Comparison of ENCODE assay signal across 1 cellular context in genomic region chr11:125887373-125888324, GRCh38.
TF ChIP-seq lines count a peak whose summit lies in the region.

Gene HYLS1, plus strand, starts transcription at chr11:125887668. Its CDS starts 11,701 bp downstream, at chr11:125899369.

TF ChIP-seq in HepG2, 621 proteins besides CTCF, POLR2A, EP300 and RAD21 (continued from another document):
- peak; percentile 56; the same call in 1 of the 2 replicates for TF ChIP-seq ZNF607 (CRISPR knock-in tag; IDR thresholded peaks at IDR 0.05; ENCODE audit: borderline replicate concordance)
- TF ChIP-seq MAF1 (CRISPR knock-in tag; IDR thresholded peaks at IDR 0.05; ENCODE audit: borderline replicate concordance): no peak
- TF ChIP-seq TAF1 (CRISPR knock-in tag; IDR thresholded peaks at IDR 0.05): peak; percentile 74
- no peak for TF ChIP-seq CREM (IDR thresholded peaks at IDR 0.05)
- no peak for TF ChIP-seq CREM (CRISPR knock-in tag; IDR thresholded peaks at IDR 0.05)
- no peak for TF ChIP-seq HNF4G (IDR thresholded peaks at IDR 0.05; ENCODE audit: borderline replicate concordance, low read depth, low read length)
- TF ChIP-seq HNF4G (CRISPR knock-in tag; IDR thresholded peaks at IDR 0.05; ENCODE audit: borderline replicate concordance, low read depth): no peak
- no peak for TF ChIP-seq FUBP1 (CRISPR knock-in tag; IDR thresholded peaks at IDR 0.05; ENCODE audit: borderline replicate concordance)
- peak; percentile 62; the same call in 1 of the 2 replicates for TF ChIP-seq REXO4 (CRISPR knock-in tag; IDR thresholded peaks at IDR 0.05; ENCODE audit: borderline replicate concordance)
- TF ChIP-seq MED8 (CRISPR knock-in tag; IDR thresholded peaks at IDR 0.05; ENCODE audit: insufficient replicate concordance): peak; percentile 26
- no peak for TF ChIP-seq HOXA7 (CRISPR knock-in tag; IDR thresholded peaks at IDR 0.05)
- TF ChIP-seq ZSCAN30 (CRISPR knock-in tag; IDR thresholded peaks at IDR 0.05): no peak
- no peak for TF ChIP-seq ZNF451 (CRISPR knock-in tag; IDR thresholded peaks at IDR 0.05)
- TF ChIP-seq MAFG (CRISPR knock-in tag; IDR thresholded peaks at IDR 0.05): no peak
- peak; percentile 24; the same call in 1 of the 2 replicates for TF ChIP-seq TFDP2 (CRISPR knock-in tag; IDR thresholded peaks at IDR 0.05)
- TF ChIP-seq ZNF281 (CRISPR knock-in tag; IDR thresholded peaks at IDR 0.05; ENCODE audit: borderline replicate concordance): no peak
- peak; percentile 69 for TF ChIP-seq POGK (CRISPR knock-in tag; conservative IDR thresholded peaks at IDR 0.05)
- TF ChIP-seq CENPX (CRISPR knock-in tag; IDR thresholded peaks at IDR 0.05): no peak
- no peak for TF ChIP-seq RCOR2 (CRISPR knock-in tag; IDR thresholded peaks at IDR 0.05)
- no peak for TF ChIP-seq ATF7 (IDR thresholded peaks at IDR 0.05)
- no peak for TF ChIP-seq ATF7 (CRISPR knock-in tag; IDR thresholded peaks at IDR 0.05)
- 0 out of 2 replicates have a peak, but pooled peaks have one; percentile 45 for TF ChIP-seq KIAA2018 (CRISPR knock-in tag; IDR thresholded peaks at IDR 0.05; ENCODE audit: borderline replicate concordance)
- TF ChIP-seq FOXK2 (IDR thresholded peaks at IDR 0.05): no peak
- TF ChIP-seq SMAD9 (CRISPR knock-in tag; IDR thresholded peaks at IDR 0.05): no peak
- peak; percentile 84 for TF ChIP-seq PRDM10 (CRISPR knock-in tag; IDR thresholded peaks at IDR 0.05; ENCODE audit: low read depth)
- no peak for TF ChIP-seq FOXP1 (IDR thresholded peaks at IDR 0.05)
- TF ChIP-seq FOXP1 (CRISPR knock-in tag; IDR thresholded peaks at IDR 0.05): no peak
- no peak for TF ChIP-seq ZNF33A (CRISPR knock-in tag; IDR thresholded peaks at IDR 0.05; ENCODE audit: borderline replicate concordance)
- TF ChIP-seq MYC (CRISPR knock-in tag; IDR thresholded peaks at IDR 0.05; ENCODE audit: borderline replicate concordance): peak; percentile 66; the same call in 1 of the 2 replicates
- no peak for TF ChIP-seq ZNF343 (CRISPR knock-in tag; IDR thresholded peaks at IDR 0.05)
- TF ChIP-seq ZNF552 (CRISPR knock-in tag; IDR thresholded peaks at IDR 0.05; ENCODE audit: borderline replicate concordance): peak; percentile 84
